Comparison of ENCODE assay signal across 20 cellular contexts in the genomic region with DNA sequence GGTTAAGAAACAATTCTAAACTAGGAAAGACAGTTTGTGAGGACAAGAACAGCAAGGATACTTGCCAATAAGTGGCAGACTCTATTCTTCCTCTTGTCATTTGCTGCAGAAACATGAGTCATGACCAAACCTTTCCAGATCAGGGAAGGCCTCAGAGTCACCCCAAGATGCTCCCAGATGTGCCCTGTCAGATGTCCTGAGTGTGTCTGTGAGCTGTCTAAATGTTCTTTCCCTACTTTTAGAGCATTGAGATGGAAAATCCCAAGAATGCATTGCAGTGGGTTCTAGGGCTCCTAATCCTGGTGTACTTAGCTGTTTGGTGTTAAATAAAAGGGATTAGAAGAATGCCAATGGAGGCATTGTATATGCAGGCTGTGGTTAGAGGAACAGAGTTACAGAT. TPM values are rescaled to one million over a fixed set of nuclear protein-coding genes. Genes with fewer than 3 reads are reported as not detected.
DNase-seq lines count a peak whose midpoint lies in the region; ATAC-seq and TF ChIP-seq lines count a peak whose summit lies in the region.
"Had no signal": no experiment of that assay in that cellular context is flagged by ENCODE, and none has a peak within 500 bp of the region (broad histone marks: within the 10 kb centered on the region; RNA-seq: fewer than 3 reads in every experiment).

No MANE protein-coding gene starts in this region.

- no peak overlapping the region for H2AFZ ChIP-seq in hepatocyte
- H2AFZ ChIP-seq: GM23248 had no signal

- H3K9me2 ChIP-seq in hepatocyte (replicated peaks; ENCODE audit: insufficient read depth) = no peaks in the 10 kb centered on the region

- H3K4me1 Mint-ChIP-seq in progenitor cell of endocrine pancreas (ENCODE audit: low read depth) = no peaks in the 10 kb centered on the region

- peak overlapping the region; percentile 33 for H3K27ac Mint-ChIP-seq in progenitor cell of endocrine pancreas
- H3K27ac Mint-ChIP-seq: CD8-positive, alpha-beta T cell had no signal

- ATAC-seq in Right ventricle myocardium inferior (peak; percentile 87), left ventricle myocardium superior (peak; percentile 91), GM19324 (IDR thresholded peaks at IDR 0.05; ENCODE audit: low FRiP score, unreplicated experiment) (no peak)
- ATAC-seq: CD8-positive, alpha-beta T cell; HCT116 had no signal

- no peak for TF ChIP-seq CTCF in right atrium auricular region (IDR thresholded peaks at IDR 0.05)
- TF ChIP-seq CTCF in progenitor cell of endocrine pancreas (IDR thresholded peaks at IDR 0.05; ENCODE audit: unreplicated experiment) = no peak
- no peak for TF ChIP-seq CTCF in hepatocyte (IDR thresholded peaks at IDR 0.05; ENCODE audit: poor library complexity)

- no peaks in the 10 kb centered on the region for H3K36me3 ChIP-seq in right atrium auricular region
- H3K36me3 ChIP-seq in hepatocyte (replicated peaks; ENCODE audit: insufficient read depth, low read depth) = no peaks in the 10 kb centered on the region
- H3K36me3 ChIP-seq: BLaER1 had no signal

- no peak overlapping the region for H3K4me3 Mint-ChIP-seq in progenitor cell of endocrine pancreas (ENCODE audit: low read depth)
- H3K4me3 Mint-ChIP-seq: CD8-positive, alpha-beta T cell had no signal

- peaks cover 0 to 6% of the 10 kb centered on the region in 2 donors for H3K9me3 ChIP-seq in right atrium auricular region
- H3K9me3 ChIP-seq in hepatocyte (ENCODE audit: low read depth) = no peaks in the 10 kb centered on the region

- no peak overlapping the region for H3K4me2 ChIP-seq in hepatocyte
- H3K4me2 ChIP-seq: BLaER1 had no signal

- peaks cover 3% of the 10 kb centered on the region for H3K9me3 Mint-ChIP-seq in progenitor cell of endocrine pancreas (ENCODE audit: low read depth)

- no peak overlapping the region for H3K4me3 ChIP-seq in right atrium auricular region
- H3K4me3 ChIP-seq in hepatocyte = no peak overlapping the region
- H3K4me3 ChIP-seq: BLaER1, GM23248 had no signal

- no peaks in the 10 kb centered on the region for H3K27me3 Mint-ChIP-seq in progenitor cell of endocrine pancreas

- no peaks in the 10 kb centered on the region for H4K20me1 ChIP-seq in hepatocyte (ENCODE audit: insufficient read depth, poor library complexity, severe bottlenecking)
- H4K20me1 ChIP-seq: BLaER1 had no signal

- no peak for DNase-seq in Right ventricle myocardium inferior (ENCODE audit: missing footprints)
- no peak for DNase-seq in right atrium auricular region (ENCODE audit: low spot score)
- DNase-seq in left ventricle myocardium superior = no peak
- no peak for DNase-seq in progenitor cell of endocrine pancreas (ENCODE audit: low spot score, unreplicated experiment)
- DNase-seq in stimulated activated CD4-positive, alpha-beta T cell treated with anti-CD3 and anti-CD28 coated beads, Interleukin-4, amount 100 ng/mL, for 4 hours = no peak
- DNase-seq in hepatocyte (ENCODE audit: low spot score) = no peak
- DNase-seq in KG1 (lab: John Stamatoyannopoulos, UW) = no peak
- DNase-seq: 8988T; CD8-positive, alpha-beta T cell; DMS79 treated with DMSO at 0.1 percent for 48 hours; GM23248; NCI-H1417; NCI-H1930; NCI-H526 treated with DMSO at 0.1 percent for 48 hours; NK-92 treated with Interleukin-12 subunit alpha and Interleukin-12 subunit beta, amount 100 ng/mL, for 24 hours; OCI-M1 had no signal

- H3K27me3 ChIP-seq in right atrium auricular region (no peaks in the 10 kb centered on the region), hepatocyte (no peaks in the 10 kb centered on the region)
- H3K27me3 ChIP-seq: BLaER1 had no signal

- intact Hi-C loops in Right ventricle myocardium inferior (cut with DNase I) = no loop called here
- intact Hi-C loops in left ventricle myocardium superior (cut with micrococcal nuclease) = no loop called here

- H3K4me1 ChIP-seq in right atrium auricular region (no peaks in the 10 kb centered on the region), hepatocyte (ENCODE audit: insufficient read depth) (no peaks in the 10 kb centered on the region)
- H3K4me1 ChIP-seq: BLaER1 had no signal

- no peaks in the 10 kb centered on the region for H3K79me2 ChIP-seq in hepatocyte

- H3K27ac ChIP-seq in right atrium auricular region (no peak overlapping the region), hepatocyte (no peak overlapping the region)
- H3K27ac ChIP-seq: BLaER1, GM23248 had no signal

- H3K36me3 Mint-ChIP-seq in progenitor cell of endocrine pancreas (ENCODE audit: insufficient read depth) = no peaks in the 10 kb centered on the region
- H3K36me3 Mint-ChIP-seq: CD8-positive, alpha-beta T cell had no signal

RNA-seq across cellular contexts. Expression of gene KIAA0040, which starts 57.5 kb away (rescaled TPM):
- total RNA-seq in Right ventricle myocardium inferior (22.8 TPM), right atrium auricular region (10 to 100 TPM; 11.9 to 37.3 TPM), left ventricle myocardium superior (16.9 TPM), progenitor cell of endocrine pancreas (2.4 and 2.8 TPM in 2 replicates), hepatocyte (8.1 and 8.3 TPM in 2 replicates)
- polyA plus RNA-seq in hepatocyte = 4.5 and 7.1 TPM in 2 replicates
- total RNA-seq: G401 had no signal
